Comparison of ENCODE assay signal across 8 cellular contexts in the genomic region with DNA sequence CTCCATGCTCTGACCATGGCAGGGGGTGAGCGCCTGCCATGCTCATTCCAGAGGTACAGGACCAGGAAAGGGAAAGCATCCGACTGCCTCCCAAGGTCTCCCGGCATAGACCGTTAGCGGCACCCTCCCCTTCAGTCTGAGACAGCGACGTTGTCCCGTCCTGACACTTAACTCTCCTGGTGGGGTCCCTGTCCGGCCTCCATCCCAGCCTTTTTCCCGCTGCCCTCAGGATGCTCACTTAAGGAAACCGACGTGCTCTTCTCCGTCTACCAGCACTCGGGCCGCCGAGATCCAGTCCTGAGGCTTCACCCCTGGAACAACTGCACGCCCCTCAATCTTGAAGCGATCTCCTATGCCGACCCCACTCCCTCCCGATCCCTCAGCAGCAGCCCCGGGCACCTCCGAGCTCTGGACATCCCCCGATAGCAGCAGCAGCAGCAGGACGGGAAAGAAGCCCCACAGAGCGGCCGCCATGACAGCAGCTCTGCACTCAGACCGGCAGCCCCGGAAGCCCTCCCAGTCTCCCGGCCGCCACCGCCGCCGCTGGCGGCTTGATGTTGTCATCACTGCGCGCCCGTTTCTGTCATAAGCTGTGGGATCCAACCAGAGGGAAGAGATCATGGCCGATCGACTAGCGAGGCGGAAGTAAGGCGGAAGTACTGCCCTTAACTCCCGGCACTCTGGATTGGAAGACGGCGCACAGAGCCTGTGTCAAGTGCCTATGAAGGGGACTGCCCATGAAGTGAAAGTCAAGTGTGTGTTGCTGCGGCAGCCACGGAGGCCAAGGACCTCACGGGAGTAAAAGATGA. TPM values are rescaled to one million over a fixed set of nuclear protein-coding genes. Genes with fewer than 3 reads are reported as not detected.
DNase-seq lines count a peak whose midpoint lies in the region; ATAC-seq and TF ChIP-seq lines count a peak whose summit lies in the region.

EMC7 (minus strand) TSS at position 497 of the 809 bp plus-strand sequence; CDS start at position 474, 23 bp downstream.
PGBD4 (plus strand) TSS at position 718 of the 809 bp plus-strand sequence. CDS start 449 bp downstream, outside the sequence.

- peak within 1 kb of the TSS; percentile 92 for H3K27ac ChIP-seq in fibroblast of lung (ENCODE audit: insufficient read depth, low read length)

- H3K4me3 ChIP-seq in LNCaP clone FGC (ENCODE audit: low read depth, low read length) (peak within 1 kb of the TSS; percentile 100), fibroblast of lung (replicated peaks in 1 of 4; ENCODE audit: control extremely low read depth in 1 of 4, insufficient read depth in 1 of 4, low read depth in 3 of 4, low read length in 4 of 4) (peak within 1 kb of the TSS; percentile 81 to 93 (median 86))

- DNase-seq in EL (peak; percentile 99), H4 (ENCODE audit: low spot score) (peak; percentile 99), LNCaP clone FGC (ENCODE audit: low read depth) (peak; percentile 99), RPMI8226 (peak; percentile 96), fibroblast of lung (ENCODE audit: low read depth in 2 of 2) (peak; percentile 99 to 100), naive B cell (peak; percentile 99)
- peak; percentile 99 for DNase-seq in activated T-helper 2 cell treated with anti-CD3 and anti-CD28 coated beads, Interferon-gamma antibody, Interleukin-2, Interleukin-4, amounts not matched to agents 10 μg/mL and 5 μg/mL and 100 μg/mL, durations not matched to agents 14 hours and 24 hours and 36 hours (ENCODE audit: low spot score)
- peak; percentile 99 to 100 for DNase-seq in stimulated activated effector memory CD8-positive, alpha-beta T cell treated with anti-CD3 and anti-CD28 coated beads, Interleukin-12 subunit alpha, Interleukin-12 subunit beta, amount 100 ng/mL, for 72 hours (ENCODE audit: low spot score in 2 of 2)

- H3K36me3 Mint-ChIP-seq in activated T-helper 2 cell treated with anti-CD3 and anti-CD28 coated beads, Interferon-gamma antibody, Interleukin-2, Interleukin-4, amounts not matched to agents 10 μg/mL and 5 μg/mL and 100 μg/mL, durations not matched to agents 14 hours and 24 hours and 36 hours (ENCODE audit: low read depth): peaks cover 41% of the 10 kb centered on the region
- H3K36me3 Mint-ChIP-seq in naive B cell: peaks cover 0 to 6% of the 10 kb centered on the region in 2 donors
- peaks cover 23% of the 10 kb centered on the region for H3K36me3 Mint-ChIP-seq in stimulated activated effector memory CD8-positive, alpha-beta T cell treated with anti-CD3 and anti-CD28 coated beads, Interleukin-12 subunit alpha, Interleukin-12 subunit beta, amount 100 ng/mL, for 72 hours

- no peaks in the 10 kb centered on the region for H3K27me3 Mint-ChIP-seq in activated T-helper 2 cell treated with anti-CD3 and anti-CD28 coated beads, Interferon-gamma antibody, Interleukin-2, Interleukin-4, amounts not matched to agents 10 μg/mL and 5 μg/mL and 100 μg/mL, durations not matched to agents 14 hours and 24 hours and 36 hours (ENCODE audit: low read depth)
- H3K27me3 Mint-ChIP-seq in naive B cell: no peaks in the 10 kb centered on the region

- H3K36me3 ChIP-seq in fibroblast of lung (ENCODE audit: control insufficient read depth, insufficient read depth, low read length): peaks cover 2% of the 10 kb centered on the region

- H3K4me1 ChIP-seq in fibroblast of lung (ENCODE audit: control insufficient read depth, extremely low read depth, insufficient read depth, low read length): peaks cover 5% of the 10 kb centered on the region

- intact Hi-C loops in activated T-helper 2 cell treated with anti-CD3 and anti-CD28 coated beads, Interferon-gamma antibody, Interleukin-2, Interleukin-4, amounts not matched to agents 10 μg/mL and 5 μg/mL and 100 μg/mL, durations not matched to agents 14 hours and 24 hours and 36 hours (cut with micrococcal nuclease): loop anchor here (1.0 to 5.0 kb wide), 6 partner anchors 62 to 486 kb away; partner anchors contain the start of genes AVEN, KATNBL1, LPCAT4 and NOP10

- no peaks in the 10 kb centered on the region for H4K20me1 ChIP-seq in fibroblast of lung (ENCODE audit: control insufficient read depth, extremely low read depth, insufficient read depth, low read length)

- no peaks in the 10 kb centered on the region for H3K27me3 ChIP-seq in fibroblast of lung (ENCODE audit: control insufficient read depth, insufficient read depth, low read length)

- H3K4me3 Mint-ChIP-seq in activated T-helper 2 cell treated with anti-CD3 and anti-CD28 coated beads, Interferon-gamma antibody, Interleukin-2, Interleukin-4, amounts not matched to agents 10 μg/mL and 5 μg/mL and 100 μg/mL, durations not matched to agents 14 hours and 24 hours and 36 hours (ENCODE audit: low read depth): peak within 1 kb of the TSS; percentile 100
- peak within 1 kb of the TSS; percentile 96 to 100 (median 99) for H3K4me3 Mint-ChIP-seq in naive B cell
- peak within 1 kb of the TSS; percentile 100 for H3K4me3 Mint-ChIP-seq in stimulated activated effector memory CD8-positive, alpha-beta T cell treated with anti-CD3 and anti-CD28 coated beads, Interleukin-12 subunit alpha, Interleukin-12 subunit beta, amount 100 ng/mL, for 72 hours

- peak within 1 kb of the TSS; percentile 98 for H2AFZ ChIP-seq in fibroblast of lung (ENCODE audit: low read length)

- H3K9me3 Mint-ChIP-seq in activated T-helper 2 cell treated with anti-CD3 and anti-CD28 coated beads, Interferon-gamma antibody, Interleukin-2, Interleukin-4, amounts not matched to agents 10 μg/mL and 5 μg/mL and 100 μg/mL, durations not matched to agents 14 hours and 24 hours and 36 hours: peaks cover 4% of the 10 kb centered on the region
- H3K9me3 Mint-ChIP-seq in naive B cell: peaks cover 0 to 3% (median 0%) of the 10 kb centered on the region in 7 donors
- H3K9me3 Mint-ChIP-seq in stimulated activated effector memory CD8-positive, alpha-beta T cell treated with anti-CD3 and anti-CD28 coated beads, Interleukin-12 subunit alpha, Interleukin-12 subunit beta, amount 100 ng/mL, for 72 hours: no peaks in the 10 kb centered on the region

- H3K4me2 ChIP-seq in fibroblast of lung (ENCODE audit: extremely low read depth, insufficient read depth, low read length): peak within 1 kb of the TSS; percentile 98

- peak; percentile 96 to 97 for ATAC-seq in naive B cell (ENCODE audit: low read depth in 2 of 2)
- ATAC-seq in stimulated activated effector memory CD8-positive, alpha-beta T cell treated with anti-CD3 and anti-CD28 coated beads, Interleukin-12 subunit alpha, Interleukin-12 subunit beta, amount 100 ng/mL, for 72 hours: peak; percentile 99

- peak within 1 kb of the TSS; percentile 96 for H3K27ac Mint-ChIP-seq in activated T-helper 2 cell treated with anti-CD3 and anti-CD28 coated beads, Interferon-gamma antibody, Interleukin-2, Interleukin-4, amounts not matched to agents 10 μg/mL and 5 μg/mL and 100 μg/mL, durations not matched to agents 14 hours and 24 hours and 36 hours
- H3K27ac Mint-ChIP-seq in naive B cell: peak within 1 kb of the TSS; percentile 98 to 100 (median 99)
- peak within 1 kb of the TSS; percentile 100 for H3K27ac Mint-ChIP-seq in stimulated activated effector memory CD8-positive, alpha-beta T cell treated with anti-CD3 and anti-CD28 coated beads, Interleukin-12 subunit alpha, Interleukin-12 subunit beta, amount 100 ng/mL, for 72 hours

- peaks cover 25% of the 10 kb centered on the region for H3K4me1 Mint-ChIP-seq in activated T-helper 2 cell treated with anti-CD3 and anti-CD28 coated beads, Interferon-gamma antibody, Interleukin-2, Interleukin-4, amounts not matched to agents 10 μg/mL and 5 μg/mL and 100 μg/mL, durations not matched to agents 14 hours and 24 hours and 36 hours (ENCODE audit: low read depth)
- peaks cover 13 to 45% (median 22%) of the 10 kb centered on the region in 3 donors for H3K4me1 Mint-ChIP-seq in naive B cell
- H3K4me1 Mint-ChIP-seq in stimulated activated effector memory CD8-positive, alpha-beta T cell treated with anti-CD3 and anti-CD28 coated beads, Interleukin-12 subunit alpha, Interleukin-12 subunit beta, amount 100 ng/mL, for 72 hours: peaks cover 22% of the 10 kb centered on the region

- no peaks in the 10 kb centered on the region for H3K9me3 ChIP-seq in fibroblast of lung (ENCODE audit: control insufficient read depth, insufficient read depth, low read depth, low read length)

- TF ChIP-seq CTCF in LNCaP clone FGC (IDR thresholded peaks at IDR 0.05; ENCODE audit: control insufficient read depth, extremely low read depth, insufficient read depth) (no peak), fibroblast of lung (conservative IDR thresholded peaks at IDR 0.05 in 1 of 2, IDR thresholded peaks at IDR 0.05 in 1 of 2; ENCODE audit: low read depth in 1 of 2, low read length in 2 of 2) (no peak)

- H3K79me2 ChIP-seq in fibroblast of lung (ENCODE audit: control insufficient read depth, insufficient read depth, low read length): peaks cover 39% of the 10 kb centered on the region

- peak within 1 kb of the TSS; percentile 96 for H3K9ac ChIP-seq in fibroblast of lung (ENCODE audit: insufficient read depth, low read length)

RNA-seq across cellular contexts. Expression of gene EMC7, which starts in this region (rescaled TPM):
- 20.6 and 43.1 TPM in 2 replicates for total RNA-seq in H4 (2014; rRNA removed; shearing (Covaris generic))
- total RNA-seq in activated T-helper 2 cell treated with anti-CD3 and anti-CD28 coated beads, Interferon-gamma antibody, Interleukin-2, Interleukin-4, amounts not matched to agents 10 μg/mL and 5 μg/mL and 100 μg/mL, durations not matched to agents 14 hours and 24 hours and 36 hours: 66.8 and 68.0 TPM in 2 replicates
- total RNA-seq in fibroblast of lung: 39.0 and 47.7 TPM in 2 replicates
- 102 and 108 TPM in 2 replicates for polyA plus RNA-seq in fibroblast of lung
- 107 and 120 TPM in 2 replicates for polyA plus RNA-seq in fibroblast of lung (2012)
- 8.9 and 19.6 TPM in 2 replicates for polyA minus RNA-seq in fibroblast of lung (ENCODE audit: low replicate concordance)
- polyA plus RNA-seq in naive B cell (ENCODE audit: low read depth in 6 of 6): 100 to 1,000 TPM in 1 of 6 donors, 10 to 100 TPM in 5; 91.8 to 106 (median 96.0) TPM

RNA-seq across cellular contexts. Expression of gene PGBD4, which starts in this region (rescaled TPM):
- total RNA-seq in H4 (2014; rRNA removed; shearing (Covaris generic)): 1.0 and 1.4 TPM in 2 replicates
- total RNA-seq in activated T-helper 2 cell treated with anti-CD3 and anti-CD28 coated beads, Interferon-gamma antibody, Interleukin-2, Interleukin-4, amounts not matched to agents 10 μg/mL and 5 μg/mL and 100 μg/mL, durations not matched to agents 14 hours and 24 hours and 36 hours: 3.4 and 3.7 TPM in 2 replicates
- total RNA-seq in fibroblast of lung: 2.6 and 3.0 TPM in 2 replicates
- polyA plus RNA-seq in fibroblast of lung (1.4 and 1.6 TPM in 2 replicates), naive B cell (ENCODE audit: low read depth in 6 of 6) (1 to 10 TPM; 1.3 to 3.7 (median 2.5) TPM)
- 0.93 and 0.96 TPM in 2 replicates for polyA plus RNA-seq in fibroblast of lung (2012)
- polyA minus RNA-seq in fibroblast of lung (ENCODE audit: low replicate concordance): 0.96 and 0.98 TPM in 2 replicates

Comparison
In these comparisons a context has a peak if more than half of its experiments do, and no peak if none do; other contexts are left out.
1. Peak in every context shown above with its lines: DNase-seq, ATAC-seq, H3K4me3 ChIP-seq and H3K27ac ChIP-seq.